Comparison of ENCODE assay signal across 17 cellular contexts in genomic region chr15:72193781-72194396, GRCh38. TPM values are rescaled to one million over a fixed set of nuclear protein-coding genes. Genes with fewer than 3 reads are reported as not detected.
"Had no signal": no experiment of that assay in that cellular context is flagged by ENCODE, and none has a peak within 500 bp of the region (broad histone marks: within the 10 kb centered on the region; RNA-seq: fewer than 3 reads in every experiment).

No MANE protein-coding gene starts in this region.

- H3K9me3 Mint-ChIP-seq: activated naive CD4-positive, alpha-beta T cell treated with anti-CD3 and anti-CD28 coated beads for 36 hours; immature natural killer cell; naive thymus-derived CD8-positive, alpha-beta T cell had no signal

- H3K4me3 ChIP-seq: body of pancreas, lung, mucosa of descending colon, right atrium auricular region, skin epidermis, thyroid gland had no signal

- H3K27ac Mint-ChIP-seq: activated CD8-positive, alpha-beta T cell treated with anti-CD3 and anti-CD28 coated beads, Interleukin-2, amount 10 ng/mL, durations not matched to agents 7 days and 5 days; activated naive CD4-positive, alpha-beta T cell treated with anti-CD3 and anti-CD28 coated beads for 36 hours; immature natural killer cell had no signal

- H3K4me3 Mint-ChIP-seq: activated CD8-positive, alpha-beta T cell treated with anti-CD3 and anti-CD28 coated beads, Interleukin-2, amount 10 ng/mL, durations not matched to agents 7 days and 5 days; activated naive CD4-positive, alpha-beta T cell treated with anti-CD3 and anti-CD28 coated beads for 36 hours; immature natural killer cell; naive thymus-derived CD8-positive, alpha-beta T cell had no signal

- ATAC-seq: activated CD8-positive, alpha-beta T cell treated with anti-CD3 and anti-CD28 coated beads, Interleukin-2, amount 10 ng/mL, durations not matched to agents 7 days and 5 days; body of pancreas; left cardiac atrium; mucosa of descending colon; naive thymus-derived CD8-positive, alpha-beta T cell had no signal

- H3K9me3 ChIP-seq: body of pancreas, mucosa of descending colon, neutrophil, right atrium auricular region, thyroid gland had no signal

- H3K27me3 ChIP-seq: right atrium auricular region, thyroid gland had no signal

- H3K27ac ChIP-seq: body of pancreas, right atrium auricular region, thyroid gland had no signal

- DNase-seq: activated CD4-positive, alpha-beta T cell treated with anti-CD3 and anti-CD28 coated beads for 48 hours; activated CD8-positive, alpha-beta T cell treated with anti-CD3 and anti-CD28 coated beads, Interleukin-2, amount 10 ng/mL, durations not matched to agents 7 days and 5 days; activated naive CD4-positive, alpha-beta T cell treated with anti-CD3 and anti-CD28 coated beads for 36 hours; body of pancreas; central memory CD4-positive, alpha-beta T cell; cortex of kidney; hypothalamus; immature natural killer cell; left cardiac atrium; mucosa of descending colon; naive thymus-derived CD8-positive, alpha-beta T cell; T-helper 1 cell; thyroid gland had no signal

RNA-seq across cellular contexts. Expression of gene GRAMD2A, which starts 3.7 kb away (rescaled TPM):
- total RNA-seq: activated naive CD4-positive, alpha-beta T cell treated with anti-CD3 and anti-CD28 coated beads for 36 hours; left cardiac atrium; naive thymus-derived CD8-positive, alpha-beta T cell had no signal
